11 cellular contexts compared by ENCODE assay signal in the genomic region with DNA sequence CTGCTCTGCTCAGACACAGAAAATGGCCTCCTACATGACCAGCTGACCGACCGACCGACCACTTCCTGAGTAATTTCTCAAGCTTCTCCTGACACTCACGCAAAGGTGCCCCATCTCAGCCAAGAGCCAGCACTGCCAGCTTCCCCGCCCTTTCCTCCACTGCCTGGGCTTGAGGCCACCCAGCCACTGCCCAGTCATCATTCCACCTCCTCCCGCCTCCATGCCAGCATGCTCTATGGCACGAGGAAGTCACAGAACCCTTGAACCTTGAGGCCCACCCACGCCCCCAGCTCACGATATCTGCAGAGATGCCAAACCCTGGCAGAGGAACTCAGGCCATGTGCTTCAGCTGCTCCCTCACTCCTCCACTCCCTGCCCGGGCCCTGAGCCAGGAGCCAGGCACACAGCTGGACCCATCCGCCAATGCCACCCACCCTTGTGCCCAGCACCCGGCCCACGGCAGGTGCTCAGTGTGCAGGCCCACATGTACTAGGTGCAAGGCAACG. TPM values are rescaled to one million over a fixed set of nuclear protein-coding genes. Genes with fewer than 3 reads are reported as not detected.
DNase-seq lines count a peak whose midpoint lies in the region; ATAC-seq and TF ChIP-seq lines count a peak whose summit lies in the region.
"Had no signal": no experiment of that assay in that cellular context is flagged by ENCODE, and none has a peak within 500 bp of the region (broad histone marks: within the 10 kb centered on the region; RNA-seq: fewer than 3 reads in every experiment).

No MANE protein-coding gene starts in this region.

- no peak for TF ChIP-seq RAD21 in Ishikawa (IDR thresholded peaks at IDR 0.05; ENCODE audit: low read depth)

- H3K27ac ChIP-seq in breast epithelium = peak overlapping the region; percentile 73 to 89
- peak overlapping the region in 1 of 2 donors; percentile 18 for H3K27ac ChIP-seq in lung (ENCODE audit: low read depth in 1 of 2, low read length in 1 of 2)

- no peak for TF ChIP-seq EP300 in Ishikawa (IDR thresholded peaks at IDR 0.05; ENCODE audit: borderline replicate concordance)

- no peaks in the 10 kb centered on the region for H3K9me3 ChIP-seq in breast epithelium
- H3K9me3 ChIP-seq in lung (ENCODE audit: control insufficient read depth in 2 of 2, insufficient read depth in 1 of 2, low read length in 1 of 2) = no peaks in the 10 kb centered on the region

- peak; percentile 66 for DNase-seq in AG08395 (ENCODE audit: low spot score)
- DNase-seq in breast epithelium (ENCODE audit: low spot score in 2 of 2) = peak in 1 of 2 donors; percentile 48
- no peak for DNase-seq in lung (ENCODE audit: low spot score)
- no peak for DNase-seq in DMS114 treated with DMSO at 0.1 percent for 48 hours (lab: John Stamatoyannopoulos, UW; ENCODE audit: unreplicated experiment)
- DNase-seq in activated naive CD4-positive, alpha-beta T cell treated with anti-CD3 and anti-CD28 coated beads, Interleukin-2, amount 50 U/mL, for 16 hours = no peak
- DNase-seq: activated naive CD4-positive, alpha-beta T cell treated with Interleukin-2 at 50 U/mL for 16 hours; DND-41 had no signal

- intact Hi-C loops in breast epithelium (cut with DNase I; ENCODE audit: low total_unique reads) = no loop called here

- no peak for TF ChIP-seq CTCF in breast epithelium (IDR thresholded peaks at IDR 0.05)
- no peak for TF ChIP-seq CTCF in lung (IDR thresholded peaks at IDR 0.05; ENCODE audit: control extremely low read depth, extremely low read depth)

- H3K36me3 ChIP-seq in breast epithelium (no peaks in the 10 kb centered on the region), lung (ENCODE audit: control insufficient read depth in 2 of 2, insufficient read depth in 2 of 2, low read length in 2 of 2) (no peaks in the 10 kb centered on the region)

- H3K4me3 ChIP-seq in breast epithelium (no peak overlapping the region), lung (no peak overlapping the region)

- no peak for TF ChIP-seq POLR2A in breast epithelium (IDR thresholded peaks at IDR 0.05)

- H3K4me1 ChIP-seq in breast epithelium (no peaks in the 10 kb centered on the region), lung (ENCODE audit: control insufficient read depth in 2 of 2, insufficient read depth in 2 of 2, low read length in 2 of 2) (peaks cover 0 to 32% of the 10 kb centered on the region in 2 donors)

- WGBS in lung, 2 donors = 36 to 50% methylated on average over 14 of the region's 14 CpGs

- no peaks in the 10 kb centered on the region for H3K27me3 ChIP-seq in breast epithelium
- H3K27me3 ChIP-seq in lung (ENCODE audit: control insufficient read depth, insufficient read depth) = no peaks in the 10 kb centered on the region

- peak; percentile 32 for ATAC-seq in lung (ENCODE audit: insufficient read depth, low FRiP score)
- no peak for ATAC-seq in GM19035 (IDR thresholded peaks at IDR 0.05; ENCODE audit: unreplicated experiment)
- no peak for ATAC-seq in HG03520 (IDR thresholded peaks at IDR 0.05; ENCODE audit: unreplicated experiment)

TF ChIP-seq in Ishikawa, 13 proteins besides CTCF, POLR2A, EP300 and RAD21:
- TF ChIP-seq, protein P1, sequence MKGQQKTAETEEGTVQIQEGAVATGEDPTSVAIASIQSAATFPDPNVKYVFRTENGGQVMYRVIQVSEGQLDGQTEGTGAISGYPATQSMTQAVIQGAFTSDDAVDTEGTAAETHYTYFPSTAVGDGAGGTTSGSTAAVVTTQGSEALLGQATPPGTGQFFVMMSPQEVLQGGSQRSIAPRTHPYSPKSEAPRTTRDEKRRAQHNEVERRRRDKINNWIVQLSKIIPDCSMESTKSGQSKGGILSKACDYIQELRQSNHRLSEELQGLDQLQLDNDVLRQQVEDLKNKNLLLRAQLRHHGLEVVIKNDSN (IDR thresholded peaks at IDR 0.05) = no peak
- TF ChIP-seq YY1 (IDR thresholded peaks at IDR 0.05; ENCODE audit: low read depth) (no peak), NFIC (IDR thresholded peaks at IDR 0.05) (no peak), MAX (IDR thresholded peaks at IDR 0.05) (peak; percentile 66; the same call in 1 of the 2 replicates), TEAD4 (IDR thresholded peaks at IDR 0.05) (no peak), CREB1 (IDR thresholded peaks at IDR 0.05; ENCODE audit: low read depth) (no peak), CEBPB (IDR thresholded peaks at IDR 0.05) (no peak), TCF12 (IDR thresholded peaks at IDR 0.05; ENCODE audit: low read depth) (no peak)

RNA-seq across cellular contexts. Expression of gene KIAA0930, which starts 14.0 kb away (rescaled TPM):
- total RNA-seq in breast epithelium (10 to 100 TPM; 29.4 to 45.3 (median 35.1) TPM), lung (10 to 100 TPM; 25.9 to 67.3 TPM)
- polyA plus RNA-seq in lung = 10 to 100 TPM; 57.3 to 57.4 TPM

RNA-seq across cellular contexts. Expression of gene UPK3A, which starts 58.0 kb away (rescaled TPM):
- not detected for total RNA-seq in breast epithelium
- not detected for total RNA-seq in lung
- polyA plus RNA-seq in lung = under 1 TPM; 0.30 to 0.55 TPM
- polyA plus RNA-seq: keratinocyte had no signal
